1 cellular context compared by ENCODE assay signal in the genomic region with DNA sequence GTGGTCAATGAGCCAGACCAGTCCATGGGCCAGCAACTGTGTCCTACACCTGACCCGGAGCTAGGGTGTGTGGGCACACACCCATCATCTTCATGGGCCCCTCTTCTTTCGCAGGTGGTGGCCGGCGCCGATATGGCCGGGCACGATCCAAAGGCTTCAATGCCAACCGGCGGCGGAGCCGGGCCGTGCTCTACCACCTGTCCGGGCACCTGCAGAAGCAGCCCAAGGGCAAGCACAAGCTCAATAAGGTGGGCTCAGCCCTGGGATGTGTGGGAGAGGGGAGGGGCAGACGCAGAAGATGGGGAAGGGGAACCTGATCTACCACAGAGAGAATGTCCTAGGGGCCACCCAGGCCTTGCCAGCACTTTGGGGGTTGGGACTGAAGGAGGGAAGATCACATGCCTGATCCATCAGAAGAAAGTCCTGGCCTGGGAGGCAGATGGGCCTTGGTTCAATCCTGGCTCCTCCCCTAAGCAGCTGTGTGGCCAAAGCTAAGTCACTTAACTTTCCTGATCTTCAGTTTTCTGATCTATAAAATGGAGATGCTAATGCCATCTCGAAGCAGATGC.
TF ChIP-seq lines count a peak whose summit lies in the region.

No MANE protein-coding gene starts in this region.

TF ChIP-seq in H1, 55 proteins besides CTCF, POLR2A, EP300 and RAD21:
- TF ChIP-seq CBX5 (IDR thresholded peaks at IDR 0.05; ENCODE audit: low read depth, low read length) (no peak), RXRA (IDR thresholded peaks at IDR 0.05; ENCODE audit: insufficient read depth, low read depth, low read length) (no peak), KDM1A (IDR thresholded peaks at IDR 0.05; ENCODE audit: borderline replicate concordance, low read length) (no peak), ZNF274 (IDR thresholded peaks at IDR 0.05; ENCODE audit: borderline replicate concordance, extremely low read depth, low read length) (no peak), YY1 (IDR thresholded peaks at IDR 0.05; ENCODE audit: low read depth, low read length) (no peak), TAF1 (IDR thresholded peaks at IDR 0.05; ENCODE audit: low read depth, low read length) (no peak), CTBP2 (IDR thresholded peaks at IDR 0.05; ENCODE audit: borderline replicate concordance, insufficient read depth, insufficient read length, low read length) (no peak), RBBP5 (IDR thresholded peaks at IDR 0.05; ENCODE audit: borderline replicate concordance, low read depth, low read length) (no peak), NRF1 (IDR thresholded peaks at IDR 0.05; ENCODE audit: low read depth, low read length) (no peak), TAF7 (optimal IDR thresholded peaks at IDR 0.05; ENCODE audit: borderline replicate concordance, low read depth, low read length) (no peak), CREB1 (IDR thresholded peaks at IDR 0.05) (no peak), SP2 (IDR thresholded peaks at IDR 0.05; ENCODE audit: low read length) (no peak), SRF (IDR thresholded peaks at IDR 0.05; ENCODE audit: low read depth, low read length) (no peak)
- TF ChIP-seq, protein P1, sequence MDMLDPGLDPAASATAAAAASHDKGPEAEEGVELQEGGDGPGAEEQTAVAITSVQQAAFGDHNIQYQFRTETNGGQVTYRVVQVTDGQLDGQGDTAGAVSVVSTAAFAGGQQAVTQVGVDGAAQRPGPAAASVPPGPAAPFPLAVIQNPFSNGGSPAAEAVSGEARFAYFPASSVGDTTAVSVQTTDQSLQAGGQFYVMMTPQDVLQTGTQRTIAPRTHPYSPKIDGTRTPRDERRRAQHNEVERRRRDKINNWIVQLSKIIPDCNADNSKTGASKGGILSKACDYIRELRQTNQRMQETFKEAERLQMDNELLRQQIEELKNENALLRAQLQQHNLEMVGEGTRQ (IDR thresholded peaks at IDR 0.05; ENCODE audit: low read length): no peak
- TF ChIP-seq, protein P2, sequence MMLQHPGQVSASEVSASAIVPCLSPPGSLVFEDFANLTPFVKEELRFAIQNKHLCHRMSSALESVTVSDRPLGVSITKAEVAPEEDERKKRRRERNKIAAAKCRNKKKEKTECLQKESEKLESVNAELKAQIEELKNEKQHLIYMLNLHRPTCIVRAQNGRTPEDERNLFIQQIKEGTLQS (IDR thresholded peaks at IDR 0.05; ENCODE audit: insufficient read depth, low read depth, low read length): no peak
